Comparison of ENCODE assay signal across 8 cellular contexts in genomic region chr6:27478141-27478705, GRCh38. TPM values are rescaled to one million over a fixed set of nuclear protein-coding genes. Genes with fewer than 3 reads are reported as not detected.
DNase-seq lines count a peak whose midpoint lies in the region; ATAC-seq and TF ChIP-seq lines count a peak whose summit lies in the region.

No MANE protein-coding gene starts in this region.

- ATAC-seq in GM21367 (IDR thresholded peaks at IDR 0.05; ENCODE audit: unreplicated experiment), result peak; percentile 24

- H4K20me1 ChIP-seq in BLaER1 treated with 17β-estradiol and CSF1 and Interleukin-3, amounts not matched to agents 10 nM and 100 nM, result no peaks in the 10 kb centered on the region

- DNase-seq in HL-60 (ENCODE audit: low read depth in 1 of 2, low spot score in 1 of 2) (peak in 1 of 2 experiments; percentile 27), astrocyte of the cerebellum (ENCODE audit: low read depth) (no peak), kidney glomerular epithelial cell (lab: John Stamatoyannopoulos, UW) (no peak), glomerular visceral epithelial cell (ENCODE audit: extremely low spot score) (no peak), NCI-H128 (lab: John Stamatoyannopoulos, UW; ENCODE audit: unreplicated experiment) (no peak)

- peak overlapping the region; percentile 70 to 91 (median 78) for H3K4me3 ChIP-seq in BLaER1 treated with 17β-estradiol and CSF1 and Interleukin-3, amounts not matched to agents 10 nM and 100 nM
- H3K4me3 ChIP-seq in HL-60 (replicated peaks; ENCODE audit: insufficient read depth, low read length) (peak overlapping the region; percentile 58), astrocyte of the cerebellum (ENCODE audit: low read depth, low read length) (peak overlapping the region; percentile 83), liver (ENCODE audit: low read depth in 1 of 3, low read length in 3 of 3) (peak overlapping the region; percentile 43 to 98 (median 76))

- peak overlapping the region; percentile 70 to 95 (median 82) for H3K4me2 ChIP-seq in BLaER1 treated with 17β-estradiol and CSF1 and Interleukin-3, amounts not matched to agents 10 nM and 100 nM

- H3K36me3 ChIP-seq in BLaER1 treated with 17β-estradiol and CSF1 and Interleukin-3, amounts not matched to agents 10 nM and 100 nM, result no peaks in the 10 kb centered on the region
- H3K36me3 ChIP-seq in liver (ENCODE audit: control insufficient read depth in 4 of 4, insufficient read depth in 3 of 4, low read depth in 1 of 4, low read length in 3 of 4), result no peaks in the 10 kb centered on the region

- TF ChIP-seq CTCF in HL-60 (IDR thresholded peaks at IDR 0.05; ENCODE audit: insufficient read depth, low read length) (no peak), astrocyte of the cerebellum (IDR thresholded peaks at IDR 0.05; ENCODE audit: low read depth, low read length, missing control alignments) (no peak), liver (IDR thresholded peaks at IDR 0.05; ENCODE audit: low read depth, low read length, missing input control) (no peak)

- H3K9ac ChIP-seq in BLaER1 treated with 17β-estradiol and CSF1 and Interleukin-3, amounts not matched to agents 10 nM and 100 nM, result peak overlapping the region; percentile 87 to 95 (median 93)
- H3K9ac ChIP-seq in liver (ENCODE audit: low read depth in 1 of 2, low read length in 2 of 2), result peak overlapping the region; percentile 88 to 99

- in situ Hi-C loops in astrocyte of the cerebellum (cut with HindIII; ENCODE audit: low sequenced_read_pairs), result no loop called here

- no peak for TF ChIP-seq RAD21 in liver (IDR thresholded peaks at IDR 0.05)

- WGBS in liver, result 29% methylated on average over 12 of the region's 12 CpGs

- peak overlapping the region; percentile 87 to 98 (median 95) for H3K27ac ChIP-seq in BLaER1 treated with 17β-estradiol and CSF1 and Interleukin-3, amounts not matched to agents 10 nM and 100 nM
- H3K27ac ChIP-seq in HL-60 (replicated peaks) (peak overlapping the region; percentile 87), liver (ENCODE audit: low read depth in 1 of 2, low read length in 2 of 2) (peak overlapping the region; percentile 97 to 99)

- H3K9me3 ChIP-seq in BLaER1 treated with 17β-estradiol and CSF1 and Interleukin-3, amounts not matched to agents 10 nM and 100 nM (replicated peaks in 1 of 11), result peaks cover 0 to 10% (median 0%) of the 10 kb centered on the region in 11 experiments; a peak in 4 of 22 replicates
- no peaks in the 10 kb centered on the region for H3K9me3 ChIP-seq in liver (ENCODE audit: control insufficient read depth in 4 of 4, low read length in 3 of 4)

- H3K27me3 ChIP-seq in BLaER1 treated with 17β-estradiol and CSF1 and Interleukin-3, amounts not matched to agents 10 nM and 100 nM, result no peaks in the 10 kb centered on the region
- H3K27me3 ChIP-seq in HL-60 (ENCODE audit: insufficient read depth, poor library complexity, severe bottlenecking) (no peaks in the 10 kb centered on the region), liver (ENCODE audit: control insufficient read depth in 4 of 4, insufficient read depth in 4 of 4, low read length in 3 of 4) (no peaks in the 10 kb centered on the region)

- H3K4me1 ChIP-seq in BLaER1 treated with 17β-estradiol and CSF1 and Interleukin-3, amounts not matched to agents 10 nM and 100 nM, result peaks cover 16 to 50% (median 27%) of the 10 kb centered on the region in 10 experiments
- peaks cover 0 to 14% (median 3%) of the 10 kb centered on the region in 4 donors for H3K4me1 ChIP-seq in liver (ENCODE audit: control insufficient read depth in 4 of 4, insufficient read depth in 4 of 4, low read length in 3 of 4)

TF ChIP-seq in liver, 16 proteins besides CTCF, POLR2A, EP300 and RAD21:
- no peak for TF ChIP-seq HNF4A (conservative IDR thresholded peaks at IDR 0.05)
- TF ChIP-seq EGR1 (IDR thresholded peaks at IDR 0.05; ENCODE audit: low read depth in 2 of 2), result no peak
- no peak for TF ChIP-seq HNF4G (IDR thresholded peaks at IDR 0.05)
- TF ChIP-seq JUND (IDR thresholded peaks at IDR 0.05), result no peak
- no peak for TF ChIP-seq MAX (IDR thresholded peaks at IDR 0.05)
- no peak for TF ChIP-seq RXRA (IDR thresholded peaks at IDR 0.05)
- no peak for TF ChIP-seq ZBTB33 (IDR thresholded peaks at IDR 0.05)
- TF ChIP-seq TAF1 (conservative IDR thresholded peaks at IDR 0.05), result no peak
- no peak for TF ChIP-seq FOXA1 (IDR thresholded peaks at IDR 0.05)

RNA-seq across cellular contexts. Expression of gene ZNF184, which starts 5.3 kb away (rescaled TPM):
- total RNA-seq in liver, result 1 to 10 TPM; 2.3 to 4.4 TPM
- under 1 TPM; 0.80 to 0.89 TPM for polyA plus RNA-seq in liver
